Comparison of ENCODE assay signal across 2 cellular contexts in genomic region chr11:86418929-86419328, GRCh38.
TF ChIP-seq lines count a peak whose summit lies in the region.

No MANE protein-coding gene starts in this region.

TF ChIP-seq in HCT116, 20 proteins besides CTCF, POLR2A, EP300 and RAD21 (continued from another document):
- TF ChIP-seq REST (IDR thresholded peaks at IDR 0.05; ENCODE audit: low read depth) = no peak
- TF ChIP-seq EZH2 (IDR thresholded peaks at IDR 0.05) = no peak
- no peak for TF ChIP-seq ZBTB33 (IDR thresholded peaks at IDR 0.05; ENCODE audit: extremely low read depth, insufficient replicate concordance, low read length)
- no peak for TF ChIP-seq ELF1 (IDR thresholded peaks at IDR 0.05; ENCODE audit: borderline replicate concordance, low read depth)

TF ChIP-seq in SK-N-SH treated with all-trans-retinoic acid at 6 μM for 48 hours, 23 proteins besides CTCF, POLR2A, EP300 and RAD21 (continued from another document):
- TF ChIP-seq TSHZ2 (CRISPR knock-in tag; IDR thresholded peaks at IDR 0.05) = no peak
